Comparison of ENCODE assay signal across 34 cellular contexts in genomic region chr7:143351574-143351973, GRCh38. TPM values are rescaled to one million over a fixed set of nuclear protein-coding genes. Genes with fewer than 3 reads are reported as not detected.
"Had no signal": no experiment of that assay in that cellular context is flagged by ENCODE, and none has a peak within 500 bp of the region (broad histone marks: within the 10 kb centered on the region; RNA-seq: fewer than 3 reads in every experiment).

No MANE protein-coding gene starts in this region.

- ATAC-seq: activated CD8-positive, alpha-beta T cell treated with anti-CD3 and anti-CD28 coated beads for 36 hours; activated naive CD4-positive, alpha-beta T cell treated with anti-CD3 and anti-CD28 coated beads, Interleukin-2, amount 50 U/mL, for 72 hours; activated T-cell treated with anti-CD3 and anti-CD28 coated beads, Interleukin-2, amount 50 U/mL, for 4 hours; activated T-helper 17 cell treated with anti-CD3 and anti-CD28 coated beads, Interleukin-2, amount 50 U/mL, for 72 hours; effector memory CD8-positive, alpha-beta T cell; gastrocnemius medialis; heart right ventricle; T-helper 17 cell had no signal

- DNase-seq: activated CD4-positive, alpha-beta T cell treated with anti-CD3 and anti-CD28 coated beads for 4 hours; activated CD4-positive, alpha-beta T cell treated with anti-CD3 and anti-CD28 coated beads, Interleukin-2, amount 50 U/mL, for 1 hour; activated CD4-positive, alpha-beta T cell treated with anti-CD3 and anti-CD28 coated beads, Interleukin-2, amount 50 U/mL, for 48 hours; activated CD4-positive, CD25-positive, alpha-beta regulatory T cell; activated CD4-positive, CD25-positive, alpha-beta regulatory T cell treated with anti-CD3 and anti-CD28 coated beads, Interleukin-2, amount 50 U/mL, for 72 hours; activated CD8-positive, alpha-beta memory T cell treated with anti-CD3 and anti-CD28 coated beads for 24 hours; activated CD8-positive, alpha-beta T cell treated with anti-CD3 and anti-CD28 coated beads for 36 hours; activated effector memory CD4-positive, alpha-beta T cell treated with Interleukin-2 at 50 U/mL for 16 hours; activated gamma-delta T cell treated with Interleukin-2 at 50 U/mL for 16 hours; activated naive CD4-positive, alpha-beta T cell treated with Interleukin-2 at 50 U/mL for 16 hours; activated naive CD8-positive, alpha-beta T cell treated with anti-CD3 and anti-CD28 coated beads, Interleukin-2, amount 10 ng/mL, durations not matched to agents 7 days and 5 days; activated T-cell treated with anti-CD3 and anti-CD28 coated beads, Interleukin-2, amount 50 U/mL, for 4 hours; central memory CD4-positive, alpha-beta T cell; cerebellar nuclear complex; effector CD4-positive, alpha-beta T cell; effector memory CD8-positive, alpha-beta T cell; erythroblast; foreskin keratinocyte; gastrocnemius medialis; heart right ventricle; T-helper 1 cell; T-helper 17 cell; T1000; WERI-Rb-1 had no signal

- H3K4me1 ChIP-seq: ascending aorta, breast epithelium, esophagus muscularis mucosa, foreskin keratinocyte, gastrocnemius medialis, heart right ventricle had no signal

- H3K4me3 ChIP-seq: ascending aorta, breast epithelium, cardiac muscle cell, coronary artery, esophagus muscularis mucosa, gastrocnemius medialis, heart right ventricle had no signal

- H3K36me3 ChIP-seq: ascending aorta, breast epithelium, cardiac muscle cell, esophagus muscularis mucosa, gastrocnemius medialis, heart right ventricle, WERI-Rb-1 had no signal

- H3K4me1 Mint-ChIP-seq: activated naive CD8-positive, alpha-beta T cell treated with anti-CD3 and anti-CD28 coated beads, Interleukin-2, amount 10 ng/mL, durations not matched to agents 7 days and 5 days had no signal

- H3K27ac ChIP-seq: ascending aorta, cardiac muscle cell, coronary artery, esophagus muscularis mucosa, foreskin keratinocyte, gastrocnemius medialis, heart right ventricle, WERI-Rb-1 had no signal

- H3K9me3 Mint-ChIP-seq: activated CD8-positive, alpha-beta T cell treated with anti-CD3 and anti-CD28 coated beads for 36 hours; activated naive CD4-positive, alpha-beta T cell treated with anti-CD3 and anti-CD28 coated beads, Interleukin-2, amount 50 U/mL, for 72 hours; activated naive CD8-positive, alpha-beta T cell treated with anti-CD3 and anti-CD28 coated beads, Interleukin-2, amount 10 ng/mL, durations not matched to agents 7 days and 5 days; activated T-cell treated with anti-CD3 and anti-CD28 coated beads, Interleukin-2, amount 50 U/mL, for 4 hours; activated T-helper 17 cell treated with anti-CD3 and anti-CD28 coated beads, Interleukin-2, amount 50 U/mL, for 72 hours; brain; dendritic cell treated with granulocyte-macrophage colony-stimulating factor and Interleukin-4, amounts not matched to agents 40 ng/mL and 50 ng/mL, for 4 days; effector memory CD8-positive, alpha-beta T cell; T-helper 2 cell treated with Interferon-gamma antibody and Interleukin-4, amounts not matched to agents 5 μg/mL and 100 μg/mL, for 36 hours had no signal

- H3K4me3 Mint-ChIP-seq: activated CD8-positive, alpha-beta T cell treated with anti-CD3 and anti-CD28 coated beads for 36 hours; activated naive CD8-positive, alpha-beta T cell treated with anti-CD3 and anti-CD28 coated beads, Interleukin-2, amount 10 ng/mL, durations not matched to agents 7 days and 5 days; activated T-cell treated with anti-CD3 and anti-CD28 coated beads, Interleukin-2, amount 50 U/mL, for 4 hours; activated T-helper 17 cell treated with anti-CD3 and anti-CD28 coated beads, Interleukin-2, amount 50 U/mL, for 72 hours; brain; dendritic cell treated with granulocyte-macrophage colony-stimulating factor and Interleukin-4, amounts not matched to agents 40 ng/mL and 50 ng/mL, for 4 days; effector memory CD8-positive, alpha-beta T cell; T-helper 17 cell; T-helper 2 cell treated with Interferon-gamma antibody and Interleukin-4, amounts not matched to agents 5 μg/mL and 100 μg/mL, for 36 hours had no signal

- H3K27me3 ChIP-seq: ascending aorta, breast epithelium, gastrocnemius medialis had no signal

- H3K27ac Mint-ChIP-seq: activated CD8-positive, alpha-beta T cell treated with anti-CD3 and anti-CD28 coated beads for 36 hours; activated naive CD4-positive, alpha-beta T cell treated with anti-CD3 and anti-CD28 coated beads, Interleukin-2, amount 50 U/mL, for 72 hours; activated naive CD8-positive, alpha-beta T cell treated with anti-CD3 and anti-CD28 coated beads, Interleukin-2, amount 10 ng/mL, durations not matched to agents 7 days and 5 days; activated T-helper 17 cell treated with anti-CD3 and anti-CD28 coated beads, Interleukin-2, amount 50 U/mL, for 72 hours; dendritic cell treated with granulocyte-macrophage colony-stimulating factor and Interleukin-4, amounts not matched to agents 40 ng/mL and 50 ng/mL, for 4 days; T-helper 17 cell; T-helper 2 cell treated with Interferon-gamma antibody and Interleukin-4, amounts not matched to agents 5 μg/mL and 100 μg/mL, for 36 hours had no signal

- H3K36me3 Mint-ChIP-seq: activated naive CD4-positive, alpha-beta T cell treated with anti-CD3 and anti-CD28 coated beads, Interleukin-2, amount 50 U/mL, for 72 hours; activated naive CD8-positive, alpha-beta T cell treated with anti-CD3 and anti-CD28 coated beads, Interleukin-2, amount 10 ng/mL, durations not matched to agents 7 days and 5 days had no signal

- H3K27me3 Mint-ChIP-seq: activated CD8-positive, alpha-beta T cell treated with anti-CD3 and anti-CD28 coated beads for 36 hours had no signal

- H3K9me3 ChIP-seq: ascending aorta, breast epithelium, esophagus muscularis mucosa, gastrocnemius medialis, heart right ventricle had no signal

RNA-seq across cellular contexts. Expression of gene CLCN1, which starts 35.7 kb away (rescaled TPM):
- total RNA-seq: activated T-cell treated with anti-CD3 and anti-CD28 coated beads, Interleukin-2, amount 50 U/mL, for 4 hours; ascending aorta; cardiac muscle cell; esophagus muscularis mucosa; heart right ventricle; T-helper 17 cell had no signal
- polyA plus RNA-seq: cardiac muscle cell had no signal

RNA-seq across cellular contexts. Expression of gene EPHA1, which starts 57.1 kb away (rescaled TPM):
- total RNA-seq: ascending aorta, gastrocnemius medialis had no signal
